In genomic region chr3:196471551-196471950, GRCh38 we compare ENCODE assay signal across 32 cellular contexts. TPM values are rescaled to one million over a fixed set of nuclear protein-coding genes. Genes with fewer than 3 reads are reported as not detected.
DNase-seq lines count a peak whose midpoint lies in the region; ATAC-seq and TF ChIP-seq lines count a peak whose summit lies in the region.
"Had no signal": no experiment of that assay in that cellular context is flagged by ENCODE, and none has a peak within 500 bp of the region (broad histone marks: within the 10 kb centered on the region; RNA-seq: fewer than 3 reads in every experiment).

No MANE protein-coding gene starts in this region.

- no peak overlapping the region for H3K56ac ChIP-seq in IMR-90 (ENCODE audit: extremely low read depth, insufficient read depth, low read length)

- no peak for TF ChIP-seq POLR2A in IMR-90 (IDR thresholded peaks at IDR 0.05; ENCODE audit: low read depth, low read length)
- TF ChIP-seq POLR2A in adrenal gland (IDR thresholded peaks at IDR 0.05): no peak

- DNase-seq in ELR (ENCODE audit: low read depth) (peak; percentile 57), IMR-90 (peak; percentile 73), epithelial cell of esophagus (ENCODE audit: low read depth) (peak; percentile 15), trophoblast cell (peak; percentile 9 to 69), adrenal gland (no peak)
- DNase-seq in activated CD4-positive, alpha-beta memory T cell treated with anti-CD3 and anti-CD28 coated beads, Interleukin-2, amount 10 ng/mL, durations not matched to agents 7 days and 5 days: no peak
- DNase-seq in activated T-cell treated with anti-CD3 and anti-CD28 coated beads, Interleukin-2, amount 50 U/mL, for 4 hours: no peak
- DNase-seq: activated CD4-positive, alpha-beta T cell treated with anti-CD3 and anti-CD28 coated beads for 48 hours; activated gamma-delta T cell treated with Interleukin-2 at 50 U/mL for 16 hours; activated T-cell treated with anti-CD3 and anti-CD28 coated beads, Interleukin-2, amount 50 U/mL, for 1 hour; CD8-positive, alpha-beta T cell; effector CD8-positive, alpha-beta T cell; lower lobe of right lung; NCI-H1048; NCI-H1694; NCI-H2171; NCI-H510A; OCI-M1; stimulated activated CD4-positive, alpha-beta T cell treated with anti-CD3 and anti-CD28 coated beads, Interleukin-4, amount 100 ng/mL, for 4 hours; stimulated activated naive B cell treated with anti-CD40 and anti-IgM and Interleukin-4, amounts not matched to agents 10 μg/mL and 1 μg/mL and 100 μg/mL, for 72 hours; uterus had no signal

- H3K36me3 Mint-ChIP-seq in activated CD4-positive, alpha-beta memory T cell treated with anti-CD3 and anti-CD28 coated beads, Interleukin-2, amount 10 ng/mL, durations not matched to agents 7 days and 5 days (ENCODE audit: low read depth): peaks cover 59% of the 10 kb centered on the region
- H3K36me3 Mint-ChIP-seq in activated T-cell treated with anti-CD3 and anti-CD28 coated beads, Interleukin-2, amount 50 U/mL, for 4 hours (ENCODE audit: insufficient read depth): peaks cover 17% of the 10 kb centered on the region

- dilution Hi-C loops in IMR-90 (cut with HindIII; ENCODE audit: low sequenced_read_pairs, unreplicated experiment): no loop called here

- H2AK9ac ChIP-seq in IMR-90 (replicated peaks; ENCODE audit: low read depth, low read length, poor library complexity): no peak overlapping the region

- in situ Hi-C loops in IMR-90 (cut with MboI; ENCODE audit: low sequenced_read_pairs): no loop called here

- H3K4ac ChIP-seq in IMR-90 (ENCODE audit: low read depth, low read length) (no peak overlapping the region), trophoblast cell (ENCODE audit: low read depth, low read length) (no peak overlapping the region)

- H2BK120ac ChIP-seq in IMR-90 (ENCODE audit: low read depth, low read length) (no peak overlapping the region), trophoblast cell (ENCODE audit: insufficient read depth, low read length, poor library complexity) (no peak overlapping the region)

- H3K18ac ChIP-seq in IMR-90 (ENCODE audit: low read depth, low read length) (no peak overlapping the region), trophoblast cell (ENCODE audit: low read length) (no peak overlapping the region)

- TF ChIP-seq CTCF in IMR-90 (conservative IDR thresholded peaks at IDR 0.05; ENCODE audit: low read depth, low read length): no peak
- no peak for TF ChIP-seq CTCF in epithelial cell of esophagus (IDR thresholded peaks at IDR 0.05; ENCODE audit: insufficient read depth, low read depth, low read length, missing control alignments)
- no peak for TF ChIP-seq CTCF in adrenal gland (IDR thresholded peaks at IDR 0.05)

- no peaks in the 10 kb centered on the region for H3K27me3 ChIP-seq in IMR-90 (ENCODE audit: control insufficient read depth, insufficient read depth, low read length)
- no peaks in the 10 kb centered on the region for H3K27me3 ChIP-seq in trophoblast cell (ENCODE audit: insufficient read depth, low read length)
- no peaks in the 10 kb centered on the region for H3K27me3 ChIP-seq in adrenal gland
- H3K27me3 ChIP-seq: suprapubic skin, uterus had no signal

- peak; percentile 71 for ATAC-seq in IMR-90 (ENCODE audit: low read depth)
- ATAC-seq in activated T-cell treated with anti-CD3 and anti-CD28 coated beads, Interleukin-2, amount 50 U/mL, for 4 hours: no peak
- ATAC-seq: CD8-positive, alpha-beta T cell; lower lobe of right lung; Right ventricle myocardium inferior; sciatic nerve; stimulated activated naive B cell treated with anti-CD40 and anti-IgM and Interleukin-4, amounts not matched to agents 10 μg/mL and 1 μg/mL and 100 μg/mL, for 72 hours had no signal

- H4K20me1 ChIP-seq in IMR-90 (ENCODE audit: insufficient read depth, low read length): no peaks in the 10 kb centered on the region

- no peak overlapping the region for H4K91ac ChIP-seq in IMR-90 (ENCODE audit: insufficient read depth, low read depth, low read length)
- no peak overlapping the region for H4K91ac ChIP-seq in trophoblast cell (ENCODE audit: low read depth, low read length)

- no peak overlapping the region for H2BK12ac ChIP-seq in trophoblast cell (ENCODE audit: low read length)

- H2BK20ac ChIP-seq in IMR-90 (ENCODE audit: low read depth, low read length): no peak overlapping the region

- BruUV-seq in IMR-90 (replicated peaks; lab: Mats Ljungman, UMichigan): no TSS peak

- peaks cover 22% of the 10 kb centered on the region for H3K4me1 Mint-ChIP-seq in activated CD4-positive, alpha-beta memory T cell treated with anti-CD3 and anti-CD28 coated beads, Interleukin-2, amount 10 ng/mL, durations not matched to agents 7 days and 5 days
- peaks cover 3% of the 10 kb centered on the region for H3K4me1 Mint-ChIP-seq in activated T-cell treated with anti-CD3 and anti-CD28 coated beads, Interleukin-2, amount 50 U/mL, for 4 hours (ENCODE audit: low read depth)
- H3K4me1 Mint-ChIP-seq: brain had no signal

- no peak overlapping the region for H3K4me3 ChIP-seq in IMR-90 (ENCODE audit: insufficient read depth, low read depth, low read length)
- H3K4me3 ChIP-seq in epithelial cell of esophagus (ENCODE audit: low read length): no peak overlapping the region
- no peak overlapping the region for H3K4me3 ChIP-seq in trophoblast cell (ENCODE audit: low read depth, low read length)
- H3K4me3 ChIP-seq in adrenal gland: no peak overlapping the region
- H3K4me3 ChIP-seq: lower lobe of right lung, suprapubic skin, uterus had no signal

- WGBS in IMR-90 (ENCODE audit: extremely low coverage in 2 of 2, insufficient read length in 1 of 2), 2 experiments: no CpG with 5 or more reads among the region's 2 CpGs
- WGBS in trophoblast cell (ENCODE audit: extremely low coverage, insufficient coverage, insufficient read length): no CpG with 5 or more reads among the region's 2 CpGs
- WGBS in adrenal gland, 4 donors: 86 to 89% (median 88%) methylated on average over 2 of the region's 2 CpGs

- H3K23ac ChIP-seq in IMR-90 (ENCODE audit: low read depth, low read length): no peak overlapping the region
- no peak overlapping the region for H3K23ac ChIP-seq in trophoblast cell (ENCODE audit: low read length)

- H3K4me1 ChIP-seq in IMR-90 (ENCODE audit: control insufficient read depth, insufficient read depth, low read length) (no peaks in the 10 kb centered on the region), trophoblast cell (ENCODE audit: control insufficient read depth in 1 of 2, insufficient read depth in 2 of 2, low read length in 2 of 2) (no peaks in the 10 kb centered on the region), adrenal gland (replicated peaks in 1 of 2) (no peaks in the 10 kb centered on the region)
- H3K4me1 ChIP-seq: lower lobe of right lung, suprapubic skin, uterus had no signal

- H4K8ac ChIP-seq in IMR-90 (ENCODE audit: low read depth in 2 of 2, low read length in 2 of 2): no peak overlapping the region
- no peak overlapping the region for H4K8ac ChIP-seq in trophoblast cell (ENCODE audit: low read depth, low read length)

- no peak overlapping the region for H3K27ac Mint-ChIP-seq in activated CD4-positive, alpha-beta memory T cell treated with anti-CD3 and anti-CD28 coated beads, Interleukin-2, amount 10 ng/mL, durations not matched to agents 7 days and 5 days
- H3K27ac Mint-ChIP-seq: brain; stimulated activated naive B cell treated with anti-CD40 and anti-IgM and Interleukin-4, amounts not matched to agents 10 μg/mL and 1 μg/mL and 100 μg/mL, for 72 hours had no signal

- no peak overlapping the region for H2BK15ac ChIP-seq in IMR-90 (ENCODE audit: low read depth, low read length)

- H3K79me1 ChIP-seq in IMR-90 (ENCODE audit: low read depth in 1 of 2, low read length in 2 of 2) (peaks cover 11 to 21% of the 10 kb centered on the region in 2 experiments; a peak in 3 of 4 replicates), trophoblast cell (ENCODE audit: low read length) (no peaks in the 10 kb centered on the region)

- no peak for TF ChIP-seq RAD21 in IMR-90 (IDR thresholded peaks at IDR 0.05; ENCODE audit: low read length)

- H4K5ac ChIP-seq in IMR-90 (ENCODE audit: low read depth, low read length): no peak overlapping the region

- intact Hi-C loops in IMR-90 (cut with micrococcal nuclease): no loop called here
- intact Hi-C loops in adrenal gland (cut with DNase I): no loop called here

- no peaks in the 10 kb centered on the region for H3K27me3 Mint-ChIP-seq in activated CD4-positive, alpha-beta memory T cell treated with anti-CD3 and anti-CD28 coated beads, Interleukin-2, amount 10 ng/mL, durations not matched to agents 7 days and 5 days
- H3K27me3 Mint-ChIP-seq in activated T-cell treated with anti-CD3 and anti-CD28 coated beads, Interleukin-2, amount 50 U/mL, for 4 hours (ENCODE audit: low read depth): no peaks in the 10 kb centered on the region
- H3K27me3 Mint-ChIP-seq: brain; stimulated activated naive B cell treated with anti-CD40 and anti-IgM and Interleukin-4, amounts not matched to agents 10 μg/mL and 1 μg/mL and 100 μg/mL, for 72 hours had no signal

- no peaks in the 10 kb centered on the region for H3K79me2 ChIP-seq in trophoblast cell (ENCODE audit: control insufficient read depth, insufficient read depth, low read length, poor library complexity)

- H2AK5ac ChIP-seq in IMR-90 (ENCODE audit: low read depth, low read length) (no peak overlapping the region), trophoblast cell (ENCODE audit: low read length) (no peak overlapping the region)

- no peak overlapping the region for H2AFZ ChIP-seq in IMR-90 (replicated peaks; ENCODE audit: low read length, poor library complexity)
- no peak overlapping the region for H2AFZ ChIP-seq in trophoblast cell (ENCODE audit: insufficient read depth, low read length, poor library complexity)

- H3K4me2 ChIP-seq in IMR-90 (ENCODE audit: low read depth, low read length) (no peak overlapping the region), trophoblast cell (ENCODE audit: low read length) (no peak overlapping the region)

- H3K4me3 Mint-ChIP-seq in activated CD4-positive, alpha-beta memory T cell treated with anti-CD3 and anti-CD28 coated beads, Interleukin-2, amount 10 ng/mL, durations not matched to agents 7 days and 5 days: no peak overlapping the region
- H3K4me3 Mint-ChIP-seq in activated T-cell treated with anti-CD3 and anti-CD28 coated beads, Interleukin-2, amount 50 U/mL, for 4 hours: no peak overlapping the region
- H3K4me3 Mint-ChIP-seq: brain; CD8-positive, alpha-beta T cell; stimulated activated naive B cell treated with anti-CD40 and anti-IgM and Interleukin-4, amounts not matched to agents 10 μg/mL and 1 μg/mL and 100 μg/mL, for 72 hours had no signal

- peaks cover 4% of the 10 kb centered on the region for H3K9me1 ChIP-seq in IMR-90 (ENCODE audit: insufficient read depth, low read length)

- CTCF ChIA-PET in IMR-90 (lab: Yijun Ruan, JAX): no interaction called here
- CTCF ChIA-PET in activated CD4-positive, alpha-beta memory T cell treated with anti-CD3 and anti-CD28 coated beads, Interleukin-2, amount 10 ng/mL, durations not matched to agents 7 days and 5 days (lab: Charles Lee): no interaction called here

- H3K27ac ChIP-seq in IMR-90 (ENCODE audit: insufficient read depth, low read length) (no peak overlapping the region), trophoblast cell (ENCODE audit: low read depth, low read length) (no peak overlapping the region), adrenal gland (no peak overlapping the region)
- H3K27ac ChIP-seq: lower lobe of right lung, suprapubic skin, uterus, VCaP had no signal

- no peaks in the 10 kb centered on the region for H3K9me3 ChIP-seq in IMR-90 (ENCODE audit: control insufficient read depth, insufficient read depth, low read length)
- no peaks in the 10 kb centered on the region for H3K9me3 ChIP-seq in trophoblast cell (ENCODE audit: insufficient read depth, low read depth, low read length)
- H3K9me3 ChIP-seq in adrenal gland (replicated peaks in 1 of 3): no peaks in the 10 kb centered on the region
- H3K9me3 ChIP-seq: lower lobe of right lung, suprapubic skin, uterus had no signal

- no peaks in the 10 kb centered on the region for H3K9me3 Mint-ChIP-seq in activated CD4-positive, alpha-beta memory T cell treated with anti-CD3 and anti-CD28 coated beads, Interleukin-2, amount 10 ng/mL, durations not matched to agents 7 days and 5 days
- no peaks in the 10 kb centered on the region for H3K9me3 Mint-ChIP-seq in activated T-cell treated with anti-CD3 and anti-CD28 coated beads, Interleukin-2, amount 50 U/mL, for 4 hours
- H3K9me3 Mint-ChIP-seq: brain; CD8-positive, alpha-beta T cell; stimulated activated naive B cell treated with anti-CD40 and anti-IgM and Interleukin-4, amounts not matched to agents 10 μg/mL and 1 μg/mL and 100 μg/mL, for 72 hours had no signal

- H3K14ac ChIP-seq in IMR-90 (replicated peaks; ENCODE audit: low read depth, low read length) (no peak overlapping the region), trophoblast cell (ENCODE audit: low read length) (no peak overlapping the region)

- H2BK5ac ChIP-seq in IMR-90 (ENCODE audit: low read depth, low read length, poor library complexity, severe bottlenecking): no peak overlapping the region
- H2BK5ac ChIP-seq in trophoblast cell (ENCODE audit: low read depth, low read length, poor library complexity): no peak overlapping the region

- H3K9ac ChIP-seq in IMR-90 (ENCODE audit: low read depth, low read length) (no peak overlapping the region), trophoblast cell (ENCODE audit: low read length) (no peak overlapping the region)

- H4K12ac ChIP-seq in trophoblast cell (ENCODE audit: low read depth, low read length): no peak overlapping the region

- POLR2A ChIA-PET in IMR-90 (lab: Charles Lee; ENCODE audit: unreplicated experiment): interaction anchor here (0.6 kb wide), 1 partner anchor 201 kb away, joined by 5 read pairs; no protein-coding TSS in a partner anchor
- POLR2A ChIA-PET in activated CD4-positive, alpha-beta memory T cell treated with anti-CD3 and anti-CD28 coated beads, Interleukin-2, amount 10 ng/mL, durations not matched to agents 7 days and 5 days (lab: Charles Lee): no interaction called here

- H3K36me3 ChIP-seq in IMR-90 (ENCODE audit: control insufficient read depth, insufficient read depth, low read length) (peaks cover 13% of the 10 kb centered on the region), trophoblast cell (ENCODE audit: control insufficient read depth in 1 of 2, insufficient read depth in 2 of 2, low read length in 2 of 2) (peaks cover 22 to 28% of the 10 kb centered on the region in 2 experiments), adrenal gland (replicated peaks in 1 of 2) (peaks cover 0 to 37% of the 10 kb centered on the region in 2 donors)
- H3K36me3 ChIP-seq: uterus had no signal

RNA-seq across cellular contexts. Expression of gene RNF168, which starts 32.0 kb away (rescaled TPM):
- total RNA-seq in IMR-90 (2012; rRNA removed) (15.2 and 18.1 TPM in 2 replicates), adrenal gland (10 to 100 TPM; 10.6 to 22.9 (median 19.0) TPM)
- polyA plus RNA-seq in IMR-90 (2012; rRNA removed) (2.5 TPM in 2 replicates), adrenal gland (1 to 10 TPM; 4.1 to 9.7 (median 9.4) TPM)
- 0.81 and 1.3 TPM in 2 replicates for polyA plus RNA-seq in IMR-90 (2012; cell fraction: cytosol; rRNA removed)
- 1.3 and 3.3 TPM in 2 replicates for polyA plus RNA-seq in IMR-90 (2012; cell fraction: nucleus; rRNA removed; ENCODE audit: low replicate concordance)
- 16.5 and 17.0 TPM in 2 replicates for polyA plus RNA-seq in trophoblast cell (2013)
- total RNA-seq in activated CD4-positive, alpha-beta memory T cell treated with anti-CD3 and anti-CD28 coated beads, Interleukin-2, amount 10 ng/mL, durations not matched to agents 7 days and 5 days: 10 to 100 TPM; 45.0 to 45.6 TPM
- 10 to 100 TPM; 20.9 to 22.4 (median 21.8) TPM for total RNA-seq in activated T-cell treated with anti-CD3 and anti-CD28 coated beads, Interleukin-2, amount 50 U/mL, for 4 hours

RNA-seq across cellular contexts. Expression of gene UBXN7, which starts 39.3 kb away (rescaled TPM):
- total RNA-seq in IMR-90 (2012; rRNA removed) (16.1 and 18.9 TPM in 2 replicates), adrenal gland (10 to 100 TPM; 12.9 to 82.0 (median 45.4) TPM)
- polyA plus RNA-seq in IMR-90 (2012; rRNA removed) (8.3 and 8.6 TPM in 2 replicates), adrenal gland (10 to 100 TPM in 2 of 3 donors, 1 to 10 TPM in 1; 3.5 to 25.7 (median 18.3) TPM)
- polyA plus RNA-seq in IMR-90 (2012; cell fraction: cytosol; rRNA removed): 1.7 and 1.9 TPM in 2 replicates
- 1.3 and 14.0 TPM in 2 replicates for polyA plus RNA-seq in IMR-90 (2012; cell fraction: nucleus; rRNA removed; ENCODE audit: low replicate concordance)
- 26.6 and 30.5 TPM in 2 replicates for polyA plus RNA-seq in trophoblast cell (2013)
- 10 to 100 TPM; 55.9 to 60.5 TPM for total RNA-seq in activated CD4-positive, alpha-beta memory T cell treated with anti-CD3 and anti-CD28 coated beads, Interleukin-2, amount 10 ng/mL, durations not matched to agents 7 days and 5 days
- total RNA-seq in activated T-cell treated with anti-CD3 and anti-CD28 coated beads, Interleukin-2, amount 50 U/mL, for 4 hours: 10 to 100 TPM; 33.7 to 35.2 (median 34.7) TPM

RNA-seq across cellular contexts. Expression of gene SMCO1, which starts 43.6 kb away (rescaled TPM):
- total RNA-seq in IMR-90 (2012; rRNA removed) (not detected in 2 replicates), adrenal gland (not detected)
- polyA plus RNA-seq in IMR-90 (2012; rRNA removed) (not detected in 2 replicates), adrenal gland (under 1 TPM in 1 of 3 donors, not detected in 2; 0.07 TPM)
- not detected in 2 replicates for polyA plus RNA-seq in IMR-90 (2012; cell fraction: cytosol; rRNA removed)
- polyA plus RNA-seq in IMR-90 (2012; cell fraction: nucleus; rRNA removed; ENCODE audit: low replicate concordance): 0.03 TPM in 1 of 2 replicates, not detected in the other
- not detected in 2 replicates for polyA plus RNA-seq in trophoblast cell (2013)
- total RNA-seq in activated CD4-positive, alpha-beta memory T cell treated with anti-CD3 and anti-CD28 coated beads, Interleukin-2, amount 10 ng/mL, durations not matched to agents 7 days and 5 days: not detected
- not detected for total RNA-seq in activated T-cell treated with anti-CD3 and anti-CD28 coated beads, Interleukin-2, amount 50 U/mL, for 4 hours
- total RNA-seq: activated CD8-positive, alpha-beta memory T cell treated with anti-CD3 and anti-CD28 coated beads for 36 hours; CD8-positive, alpha-beta T cell; chondrocyte; epithelial cell of proximal tubule; fibroblast of villous mesenchyme; kidney epithelial cell; lower lobe of right lung; sciatic nerve; suprapubic skin; uterus had no signal
- polyA plus RNA-seq: neural cell had no signal

Comparison
In these comparisons a context has a peak if more than half of its experiments do, and no peak if none do; other contexts are left out.
1. DNase-seq: peak in ELR (single experiment), IMR-90 (single experiment), epithelial cell of esophagus (single experiment) and trophoblast cell (2 of 2); none in activated CD4-positive, alpha-beta memory T cell treated with anti-CD3 and anti-CD28 coated beads, Interleukin-2, amount 10 ng/mL, durations not matched to agents 7 days and 5 days (single experiment), adrenal gland (0 of 7) and activated T-cell treated with anti-CD3 and anti-CD28 coated beads, Interleukin-2, amount 50 U/mL, for 4 hours (single experiment).